In the genomic region with DNA sequence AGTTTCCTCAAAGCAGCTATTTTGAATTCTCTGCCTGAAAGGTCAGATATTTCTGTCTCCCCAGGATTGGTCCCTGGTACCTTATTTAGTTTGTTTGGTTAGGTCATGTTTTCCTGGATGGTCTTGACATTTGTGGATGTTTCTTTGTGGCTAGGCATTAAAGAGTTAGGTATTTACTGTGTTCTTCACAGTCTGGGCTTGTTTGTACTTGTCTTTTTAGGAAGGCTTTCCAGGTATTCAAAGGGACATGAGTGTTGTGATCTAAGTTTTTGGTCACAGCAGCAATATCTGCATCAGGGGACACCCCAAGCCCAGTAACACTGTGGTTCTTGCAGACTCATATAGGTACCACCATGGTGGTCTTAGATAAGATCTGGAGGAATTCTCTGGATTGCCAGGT, we compare ENCODE assay signal across 1 cellular context.
TF ChIP-seq lines count a peak whose summit lies in the region.

No MANE protein-coding gene starts in this region.

TF ChIP-seq in H1, 55 proteins besides CTCF, POLR2A, EP300 and RAD21:
- TF ChIP-seq GABPA (IDR thresholded peaks at IDR 0.05; ENCODE audit: borderline replicate concordance, insufficient read depth, low read length) (no peak), BRCA1 (IDR thresholded peaks at IDR 0.05; ENCODE audit: low read depth, low read length) (no peak), RBBP5 (IDR thresholded peaks at IDR 0.05; ENCODE audit: borderline replicate concordance, low read depth, low read length) (no peak), NANOG (IDR thresholded peaks at IDR 0.05; ENCODE audit: insufficient read depth, low read depth, low read length, poor library complexity, severe bottlenecking) (no peak), SP1 (IDR thresholded peaks at IDR 0.05; ENCODE audit: low read depth, low read length) (no peak), CHD2 (IDR thresholded peaks at IDR 0.05; ENCODE audit: low read length) (no peak), SIRT6 (IDR thresholded peaks at IDR 0.05; ENCODE audit: low read length) (no peak), CEBPB (IDR thresholded peaks at IDR 0.05; ENCODE audit: low read depth, low read length) (no peak), TAF1 (IDR thresholded peaks at IDR 0.05; ENCODE audit: low read depth, low read length) (no peak), CBX5 (IDR thresholded peaks at IDR 0.05; ENCODE audit: low read depth, low read length) (no peak), SIN3A (conservative IDR thresholded peaks at IDR 0.05 in 1 of 2, IDR thresholded peaks at IDR 0.05 in 1 of 2; ENCODE audit: low read depth in 1 of 2, low read length in 2 of 2) (no peak), CREB1 (IDR thresholded peaks at IDR 0.05) (no peak)
- TF ChIP-seq, protein P1, sequence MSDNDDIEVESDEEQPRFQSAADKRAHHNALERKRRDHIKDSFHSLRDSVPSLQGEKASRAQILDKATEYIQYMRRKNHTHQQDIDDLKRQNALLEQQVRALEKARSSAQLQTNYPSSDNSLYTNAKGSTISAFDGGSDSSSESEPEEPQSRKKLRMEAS (IDR thresholded peaks at IDR 0.05), result no peak
